1 cellular context compared by ENCODE assay signal in the genomic region with DNA sequence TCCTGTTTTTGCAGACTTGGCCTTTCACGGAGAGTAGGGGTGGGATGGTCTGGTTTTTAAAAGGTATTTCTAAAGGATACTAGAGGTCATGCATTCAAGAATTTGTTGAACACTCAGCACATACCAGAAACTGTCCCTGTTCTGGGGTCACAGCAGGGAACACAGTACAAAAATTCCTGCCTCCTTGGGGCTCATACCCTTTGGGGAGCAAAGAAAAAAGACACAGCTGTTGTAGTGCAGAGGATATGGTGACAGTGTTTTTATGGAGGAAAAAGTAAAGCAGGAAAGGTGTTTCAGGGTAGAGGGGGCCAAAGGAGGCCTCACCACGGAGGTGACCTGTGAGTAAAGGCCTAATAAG.
A peak's percentile ranks its signal among the peaks of the same experiment; 100 is the strongest.
TF ChIP-seq lines count a peak whose summit lies in the region.

No MANE protein-coding gene starts in this region.

TF ChIP-seq in HepG2, 621 proteins besides CTCF, POLR2A, EP300 and RAD21:
- no peak for TF ChIP-seq SNAPC4 (CRISPR knock-in tag; IDR thresholded peaks at IDR 0.05)
- TF ChIP-seq, protein P1, sequence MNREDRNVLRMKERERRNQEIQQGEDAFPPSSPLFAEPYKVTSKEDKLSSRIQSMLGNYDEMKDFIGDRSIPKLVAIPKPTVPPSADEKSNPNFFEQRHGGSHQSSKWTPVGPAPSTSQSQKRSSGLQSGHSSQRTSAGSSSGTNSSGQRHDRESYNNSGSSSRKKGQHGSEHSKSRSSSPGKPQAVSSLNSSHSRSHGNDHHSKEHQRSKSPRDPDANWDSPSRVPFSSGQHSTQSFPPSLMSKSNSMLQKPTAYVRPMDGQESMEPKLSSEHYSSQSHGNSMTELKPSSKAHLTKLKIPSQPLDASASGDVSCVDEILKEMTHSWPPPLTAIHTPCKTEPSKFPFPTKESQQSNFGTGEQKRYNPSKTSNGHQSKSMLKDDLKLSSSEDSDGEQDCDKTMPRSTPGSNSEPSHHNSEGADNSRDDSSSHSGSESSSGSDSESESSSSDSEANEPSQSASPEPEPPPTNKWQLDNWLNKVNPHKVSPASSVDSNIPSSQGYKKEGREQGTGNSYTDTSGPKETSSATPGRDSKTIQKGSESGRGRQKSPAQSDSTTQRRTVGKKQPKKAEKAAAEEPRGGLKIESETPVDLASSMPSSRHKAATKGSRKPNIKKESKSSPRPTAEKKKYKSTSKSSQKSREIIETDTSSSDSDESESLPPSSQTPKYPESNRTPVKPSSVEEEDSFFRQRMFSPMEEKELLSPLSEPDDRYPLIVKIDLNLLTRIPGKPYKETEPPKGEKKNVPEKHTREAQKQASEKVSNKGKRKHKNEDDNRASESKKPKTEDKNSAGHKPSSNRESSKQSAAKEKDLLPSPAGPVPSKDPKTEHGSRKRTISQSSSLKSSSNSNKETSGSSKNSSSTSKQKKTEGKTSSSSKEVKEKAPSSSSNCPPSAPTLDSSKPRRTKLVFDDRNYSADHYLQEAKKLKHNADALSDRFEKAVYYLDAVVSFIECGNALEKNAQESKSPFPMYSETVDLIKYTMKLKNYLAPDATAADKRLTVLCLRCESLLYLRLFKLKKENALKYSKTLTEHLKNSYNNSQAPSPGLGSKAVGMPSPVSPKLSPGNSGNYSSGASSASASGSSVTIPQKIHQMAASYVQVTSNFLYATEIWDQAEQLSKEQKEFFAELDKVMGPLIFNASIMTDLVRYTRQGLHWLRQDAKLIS (CRISPR knock-in tag; IDR thresholded peaks at IDR 0.05), result 0 out of 2 replicates have a peak, but pooled peaks have one; percentile 29
- TF ChIP-seq CCAR2 (optimal IDR thresholded peaks at IDR 0.05; ENCODE audit: low read depth, low read length), result peak; percentile 17
- no peak for TF ChIP-seq ZNF709 (CRISPR knock-in tag; IDR thresholded peaks at IDR 0.05)
- TF ChIP-seq ZNF101 (CRISPR knock-in tag; IDR thresholded peaks at IDR 0.05; ENCODE audit: borderline replicate concordance, low read depth), result no peak
